Comparison of ENCODE assay signal across 19 cellular contexts in genomic region chr5:40649493-40650030, GRCh38. TPM values are rescaled to one million over a fixed set of nuclear protein-coding genes. Genes with fewer than 3 reads are reported as not detected.
DNase-seq lines count a peak whose midpoint lies in the region; ATAC-seq and TF ChIP-seq lines count a peak whose summit lies in the region.
"Had no signal": no experiment of that assay in that cellular context is flagged by ENCODE, and none has a peak within 500 bp of the region (broad histone marks: within the 10 kb centered on the region; RNA-seq: fewer than 3 reads in every experiment).

No MANE protein-coding gene starts in this region.

- TF ChIP-seq POLR2A in GM18505 (IDR thresholded peaks at IDR 0.05; ENCODE audit: borderline replicate concordance, extremely low read depth, insufficient read depth, insufficient read length), result no peak

- H2AFZ ChIP-seq in OCI-LY7 (ENCODE audit: low read length), result no peak overlapping the region
- H2AFZ ChIP-seq: PC-9 had no signal

- H3K27ac Mint-ChIP-seq in stimulated activated naive CD8-positive, alpha-beta T cell treated with anti-CD3 and anti-CD28 coated beads, Interleukin-15, Interleukin-2, amounts not matched to agents 100 ng/mL and 50 ng/mL, for 24 hours, result peak overlapping the region; percentile 38
- H3K27ac Mint-ChIP-seq in stimulated activated naive CD8-positive, alpha-beta T cell treated with anti-CD3 and anti-CD28 coated beads, Interleukin-15, amount 100 ng/mL, for 72 hours, result no peak overlapping the region

- H3K4me2 ChIP-seq in OCI-LY7 (ENCODE audit: low read length), result no peak overlapping the region
- H3K4me2 ChIP-seq: PC-9 had no signal

- CTCF ChIA-PET in OCI-LY7 (lab: Charles Lee; ENCODE audit: unreplicated experiment), result no interaction called here

- no peaks in the 10 kb centered on the region for H3K27me3 ChIP-seq in thymus (ENCODE audit: control insufficient read depth, insufficient read depth)

- peaks cover 47% of the 10 kb centered on the region for H3K4me1 Mint-ChIP-seq in stimulated activated naive CD8-positive, alpha-beta T cell treated with anti-CD3 and anti-CD28 coated beads, Interleukin-15, Interleukin-2, amounts not matched to agents 100 ng/mL and 50 ng/mL, for 24 hours (ENCODE audit: low read depth)
- peaks cover 54% of the 10 kb centered on the region for H3K4me1 Mint-ChIP-seq in stimulated activated naive CD8-positive, alpha-beta T cell treated with anti-CD3 and anti-CD28 coated beads, Interleukin-15, amount 100 ng/mL, for 72 hours

- intact Hi-C loops in OCI-LY7 (cut with micrococcal nuclease; ENCODE audit: unreplicated experiment), result no loop called here

- H4K20me1 ChIP-seq in OCI-LY7 (ENCODE audit: insufficient read depth, low read length), result no peaks in the 10 kb centered on the region

- H3K4me3 Mint-ChIP-seq in stimulated activated naive CD8-positive, alpha-beta T cell treated with anti-CD3 and anti-CD28 coated beads, Interleukin-15, Interleukin-2, amounts not matched to agents 100 ng/mL and 50 ng/mL, for 24 hours, result no peak overlapping the region
- no peak overlapping the region for H3K4me3 Mint-ChIP-seq in stimulated activated naive CD8-positive, alpha-beta T cell treated with anti-CD3 and anti-CD28 coated beads, Interleukin-15, amount 100 ng/mL, for 72 hours
- H3K4me3 Mint-ChIP-seq: nephron had no signal

- H3K4me3 ChIP-seq in OCI-LY7 (ENCODE audit: low read depth, low read length, poor library complexity, severe bottlenecking), result no peak overlapping the region
- no peak overlapping the region for H3K4me3 ChIP-seq in thymus (ENCODE audit: low read length)
- H3K4me3 ChIP-seq: PC-9 had no signal

- BruUV-seq in OCI-LY7 (replicated peaks; lab: Mats Ljungman, UMichigan), result no TSS peak

- H3K27me3 Mint-ChIP-seq in stimulated activated naive CD8-positive, alpha-beta T cell treated with anti-CD3 and anti-CD28 coated beads, Interleukin-15, Interleukin-2, amounts not matched to agents 100 ng/mL and 50 ng/mL, for 24 hours, result no peaks in the 10 kb centered on the region
- H3K27me3 Mint-ChIP-seq in stimulated activated naive CD8-positive, alpha-beta T cell treated with anti-CD3 and anti-CD28 coated beads, Interleukin-15, amount 100 ng/mL, for 72 hours, result no peaks in the 10 kb centered on the region

- H3K27ac ChIP-seq in OCI-LY7 (ENCODE audit: low read depth, low read length, poor library complexity, severe bottlenecking) (no peak overlapping the region), thymus (ENCODE audit: low read depth) (peak overlapping the region; percentile 78)
- H3K27ac ChIP-seq: PC-9, VCaP had no signal

- H3K9me2 ChIP-seq in OCI-LY7 (ENCODE audit: insufficient read depth, low read length), result no peaks in the 10 kb centered on the region

- H3K36me3 ChIP-seq in OCI-LY7 (ENCODE audit: insufficient read depth, low read length) (no peaks in the 10 kb centered on the region), thymus (ENCODE audit: control insufficient read depth, insufficient read depth) (no peaks in the 10 kb centered on the region)

- 15% methylated on average over 3 of the region's 3 CpGs for WGBS in thymus

- ATAC-seq in stimulated activated naive CD8-positive, alpha-beta T cell treated with anti-CD3 and anti-CD28 coated beads, Interleukin-15, amount 100 ng/mL, for 72 hours, result no peak
- ATAC-seq in GM18505 (IDR thresholded peaks at IDR 0.05; ENCODE audit: unreplicated experiment), result no peak

- H3K9me3 ChIP-seq in OCI-LY7 (ENCODE audit: low read length) (no peaks in the 10 kb centered on the region), thymus (ENCODE audit: control insufficient read depth) (no peaks in the 10 kb centered on the region)

- H3K9me3 Mint-ChIP-seq in stimulated activated naive CD8-positive, alpha-beta T cell treated with anti-CD3 and anti-CD28 coated beads, Interleukin-15, Interleukin-2, amounts not matched to agents 100 ng/mL and 50 ng/mL, for 24 hours, result no peaks in the 10 kb centered on the region
- H3K9me3 Mint-ChIP-seq in stimulated activated naive CD8-positive, alpha-beta T cell treated with anti-CD3 and anti-CD28 coated beads, Interleukin-15, amount 100 ng/mL, for 72 hours, result peaks cover 0 to 6% of the 10 kb centered on the region in 2 donors

- no peak for DNase-seq in stimulated activated naive CD8-positive, alpha-beta T cell treated with anti-CD3 and anti-CD28 coated beads, Interleukin-15, amount 100 ng/mL, for 72 hours
- peak; percentile 8 for DNase-seq in OCI-LY7 (ENCODE audit: low spot score)
- peak; percentile 18 for DNase-seq in central memory CD4-positive, alpha-beta T cell
- DNase-seq in NCI-H226, result no peak
- no peak for DNase-seq in NCI-H2029 treated with DMSO at 0.1 percent for 48 hours (lab: John Stamatoyannopoulos, UW)
- DNase-seq: activated CD8-positive, alpha-beta memory T cell treated with anti-CD3 and anti-CD28 coated beads, Interleukin-2, amount 50 U/mL, for 48 hours; amygdala; foreskin melanocyte; KG1; NCI-H1436 treated with DMSO at 0.1 percent for 48 hours; NCI-H446 treated with DMSO at 0.1 percent for 48 hours; PC-9; stimulated activated CD4-positive, alpha-beta T cell treated with anti-CD3 and anti-CD28 coated beads, Interleukin-15, amount 100 ng/mL, for 24 hours; substantia nigra had no signal

- H3K36me3 Mint-ChIP-seq in stimulated activated naive CD8-positive, alpha-beta T cell treated with anti-CD3 and anti-CD28 coated beads, Interleukin-15, Interleukin-2, amounts not matched to agents 100 ng/mL and 50 ng/mL, for 24 hours (ENCODE audit: low read depth), result no peaks in the 10 kb centered on the region

- POLR2A ChIA-PET in OCI-LY7 (lab: Charles Lee), result interaction anchor here (2.2 kb wide), 1 partner anchor 18 kb away, joined by 4 read pairs; no protein-coding TSS in a partner anchor

- H3K4me1 ChIP-seq in OCI-LY7 (ENCODE audit: insufficient read depth, low read length, poor library complexity, severe bottlenecking), result no peaks in the 10 kb centered on the region
- peaks cover 22% of the 10 kb centered on the region for H3K4me1 ChIP-seq in thymus (ENCODE audit: control insufficient read depth, insufficient read depth, low read length)

- H3K79me2 ChIP-seq in OCI-LY7 (ENCODE audit: insufficient read depth, low read depth, low read length), result no peaks in the 10 kb centered on the region

- no peak for TF ChIP-seq CTCF in OCI-LY7 (conservative IDR thresholded peaks at IDR 0.05; ENCODE audit: low read length)

RNA-seq across cellular contexts. Expression of gene PTGER4, which starts 30.2 kb away (rescaled TPM):
- 1.4 and 2.0 TPM in 2 replicates for total RNA-seq in OCI-LY7 (2014; rRNA removed; shearing (Covaris generic))
- total RNA-seq in OCI-LY7 (2022), result 0.49 TPM in 1 of 2 replicates, not detected in the other
- polyA plus RNA-seq in thymus, result 25.2 TPM

Comparison
In these comparisons a context has a peak if more than half of its experiments do, and no peak if none do; other contexts are left out.
1. DNase-seq: peak in OCI-LY7 (single experiment) and central memory CD4-positive, alpha-beta T cell (single experiment); none in stimulated activated naive CD8-positive, alpha-beta T cell treated with anti-CD3 and anti-CD28 coated beads, Interleukin-15, amount 100 ng/mL, for 72 hours (0 of 2), NCI-H226 (single experiment) and NCI-H2029 treated with DMSO at 0.1 percent for 48 hours (single experiment).